9 cellular contexts compared by ENCODE assay signal in the genomic region with DNA sequence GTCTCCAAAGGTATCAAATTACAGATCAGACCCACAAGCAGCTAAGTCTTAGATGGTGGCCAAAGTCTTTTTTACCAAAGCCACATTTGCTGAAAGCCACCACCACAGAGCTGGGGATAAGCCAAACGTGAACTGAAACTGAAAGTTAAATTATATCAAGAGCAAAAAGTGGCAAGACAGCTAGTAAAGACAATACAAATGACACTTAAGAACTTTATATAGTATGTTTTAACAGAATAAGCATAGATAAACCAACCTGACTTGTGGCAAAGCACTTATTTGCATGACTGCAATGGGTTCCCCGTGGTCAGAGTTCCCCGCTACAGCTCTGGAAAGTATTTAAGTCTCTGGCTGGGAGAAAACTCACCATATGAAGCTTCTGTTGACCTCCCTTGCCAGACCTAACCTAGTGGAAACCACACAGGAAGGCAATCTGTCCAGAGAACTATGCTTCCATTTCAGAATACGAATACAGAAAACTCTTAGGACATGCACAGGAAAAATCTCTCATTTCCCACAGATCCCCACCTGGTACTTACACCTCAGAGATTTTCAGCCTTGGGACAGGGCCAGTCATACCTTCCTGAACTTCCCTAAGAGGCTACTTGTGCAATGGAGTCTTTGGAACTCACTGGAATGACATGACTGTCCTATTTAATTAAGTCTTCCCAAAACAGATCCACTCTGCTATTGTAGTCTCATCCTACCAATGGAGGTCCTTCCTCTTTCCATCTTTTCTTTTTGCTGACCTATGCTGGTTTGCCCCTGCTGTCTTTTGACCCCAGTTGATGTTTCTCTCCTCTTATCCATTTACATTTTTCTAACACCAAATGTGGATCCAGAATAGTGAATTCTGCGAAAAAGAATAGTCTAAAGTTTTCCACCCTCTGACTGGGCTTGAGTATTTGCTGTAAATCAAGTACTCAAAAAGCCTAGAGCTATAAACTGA.
DNase-seq lines count a peak whose midpoint lies in the region; ATAC-seq and TF ChIP-seq lines count a peak whose summit lies in the region.
"Had no signal": no experiment of that assay in that cellular context is flagged by ENCODE, and none has a peak within 500 bp of the region (broad histone marks: within the 10 kb centered on the region; RNA-seq: fewer than 3 reads in every experiment).

No MANE protein-coding gene starts in this region.

- TF ChIP-seq EP300 in gastroesophageal sphincter (IDR thresholded peaks at IDR 0.05): no peak

- no peaks in the 10 kb centered on the region for H3K36me3 ChIP-seq in gastroesophageal sphincter
- H3K36me3 ChIP-seq in upper lobe of right lung: no peaks in the 10 kb centered on the region

- ATAC-seq in GM18861 (IDR thresholded peaks at IDR 0.05; ENCODE audit: unreplicated experiment) (peak; percentile 95), HG02571 (IDR thresholded peaks at IDR 0.05; ENCODE audit: unreplicated experiment) (peak; percentile 82), gastroesophageal sphincter (no peak), upper lobe of right lung (peak; percentile 52)

- H3K4me3 ChIP-seq in gastroesophageal sphincter (peak overlapping the region in 1 of 2 donors; percentile 14), upper lobe of right lung (peak overlapping the region; percentile 33)
- H3K4me3 ChIP-seq: SK-N-MC had no signal

- no peak for TF ChIP-seq CTCF in gastroesophageal sphincter (IDR thresholded peaks at IDR 0.05)
- no peak for TF ChIP-seq CTCF in upper lobe of right lung (IDR thresholded peaks at IDR 0.05)

- H3K27ac ChIP-seq in gastroesophageal sphincter (peak overlapping the region in 3 of 4 donors; percentile 13 to 38 (median 35)), upper lobe of right lung (peak overlapping the region; percentile 34)
- H3K27ac ChIP-seq: SK-N-MC had no signal

- no peak for TF ChIP-seq POLR2A in gastroesophageal sphincter (IDR thresholded peaks at IDR 0.05)

- H3K27me3 ChIP-seq in gastroesophageal sphincter (no peaks in the 10 kb centered on the region), upper lobe of right lung (no peaks in the 10 kb centered on the region)

- peak; percentile 59 to 62 for DNase-seq in NCI-H526 (lab: John Stamatoyannopoulos, UW)
- DNase-seq in upper lobe of right lung: no peak
- no peak for DNase-seq in NCI-H146 treated with DMSO at 0.1 percent for 48 hours (lab: John Stamatoyannopoulos, UW; ENCODE audit: unreplicated experiment)
- no peak for DNase-seq in NCI-H1048 (lab: John Stamatoyannopoulos, UW)
- no peak for DNase-seq in NCI-H1417 treated with DMSO at 0.1 percent for 48 hours (lab: John Stamatoyannopoulos, UW)

- 58 to 61% methylated on average over 2 to 5 of the region's 5 CpGs for WGBS in gastroesophageal sphincter (ENCODE audit: low coverage in 1 of 2), 2 donors

- peaks cover 4 to 41% (median 14%) of the 10 kb centered on the region in 3 donors for H3K4me1 ChIP-seq in gastroesophageal sphincter
- H3K4me1 ChIP-seq in upper lobe of right lung: peaks cover 15% of the 10 kb centered on the region

- intact Hi-C loops in upper lobe of right lung (cut with DNase I): no loop called here

- H3K9me3 ChIP-seq in gastroesophageal sphincter: no peaks in the 10 kb centered on the region
- no peaks in the 10 kb centered on the region for H3K9me3 ChIP-seq in upper lobe of right lung

Comparison
In these comparisons a context has a peak if more than half of its experiments do, and no peak if none do; other contexts are left out.
1. DNase-seq: peak in NCI-H526 (2 of 2); none in upper lobe of right lung (single experiment), NCI-H146 treated with DMSO at 0.1 percent for 48 hours (single experiment), NCI-H1048 (single experiment) and NCI-H1417 treated with DMSO at 0.1 percent for 48 hours (single experiment).